ENCODE assay signal across 1 cellular context in the genomic region with DNA sequence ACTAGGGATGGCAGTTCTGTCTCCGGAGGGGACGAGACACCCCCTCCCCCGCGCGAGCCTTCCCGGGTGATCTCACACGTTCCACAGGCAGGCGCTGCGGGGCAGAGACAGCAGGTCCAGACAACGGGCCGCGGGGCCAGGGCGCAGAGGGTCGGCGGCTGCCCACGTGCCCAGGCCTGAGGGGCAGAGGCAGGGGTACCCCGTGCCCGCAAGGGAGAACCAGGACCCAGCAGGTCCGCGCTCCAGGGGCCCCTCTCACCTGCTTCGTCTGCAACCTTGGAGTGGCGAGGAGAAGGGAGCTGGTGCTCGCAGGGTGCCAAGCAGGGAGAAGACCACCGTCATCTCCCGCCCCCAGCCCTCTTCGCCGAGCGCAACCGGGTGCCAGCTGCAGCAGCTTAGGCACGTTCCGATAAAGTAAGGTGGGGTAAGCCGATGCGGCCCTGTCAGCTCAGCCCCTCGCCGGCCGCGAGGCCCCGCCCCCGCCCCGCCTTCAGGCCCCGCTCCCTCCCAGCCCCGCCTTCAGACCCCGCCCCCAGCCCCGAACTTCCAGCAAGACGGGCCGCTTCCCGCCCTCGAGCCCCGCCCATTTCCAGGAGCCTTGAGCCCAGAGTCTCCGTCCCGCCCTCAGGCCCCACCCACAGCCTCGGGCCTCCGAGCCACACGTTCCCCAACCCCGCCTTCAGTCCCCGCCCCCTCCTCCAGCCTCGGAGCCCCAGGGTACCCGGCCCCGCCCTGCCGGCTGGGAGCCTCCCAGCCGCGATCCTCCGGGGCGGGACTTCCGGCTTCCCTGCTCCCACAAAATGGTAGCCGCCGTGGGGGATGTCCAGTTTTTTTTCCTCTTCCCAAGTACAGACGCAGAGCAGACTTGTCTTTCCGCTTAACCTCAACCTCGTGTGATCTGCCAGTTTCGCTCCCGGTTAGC.
A peak's percentile ranks its signal among the peaks of the same experiment; 100 is the strongest.
TF ChIP-seq lines count a peak whose summit lies in the region.

A gene with protein sequence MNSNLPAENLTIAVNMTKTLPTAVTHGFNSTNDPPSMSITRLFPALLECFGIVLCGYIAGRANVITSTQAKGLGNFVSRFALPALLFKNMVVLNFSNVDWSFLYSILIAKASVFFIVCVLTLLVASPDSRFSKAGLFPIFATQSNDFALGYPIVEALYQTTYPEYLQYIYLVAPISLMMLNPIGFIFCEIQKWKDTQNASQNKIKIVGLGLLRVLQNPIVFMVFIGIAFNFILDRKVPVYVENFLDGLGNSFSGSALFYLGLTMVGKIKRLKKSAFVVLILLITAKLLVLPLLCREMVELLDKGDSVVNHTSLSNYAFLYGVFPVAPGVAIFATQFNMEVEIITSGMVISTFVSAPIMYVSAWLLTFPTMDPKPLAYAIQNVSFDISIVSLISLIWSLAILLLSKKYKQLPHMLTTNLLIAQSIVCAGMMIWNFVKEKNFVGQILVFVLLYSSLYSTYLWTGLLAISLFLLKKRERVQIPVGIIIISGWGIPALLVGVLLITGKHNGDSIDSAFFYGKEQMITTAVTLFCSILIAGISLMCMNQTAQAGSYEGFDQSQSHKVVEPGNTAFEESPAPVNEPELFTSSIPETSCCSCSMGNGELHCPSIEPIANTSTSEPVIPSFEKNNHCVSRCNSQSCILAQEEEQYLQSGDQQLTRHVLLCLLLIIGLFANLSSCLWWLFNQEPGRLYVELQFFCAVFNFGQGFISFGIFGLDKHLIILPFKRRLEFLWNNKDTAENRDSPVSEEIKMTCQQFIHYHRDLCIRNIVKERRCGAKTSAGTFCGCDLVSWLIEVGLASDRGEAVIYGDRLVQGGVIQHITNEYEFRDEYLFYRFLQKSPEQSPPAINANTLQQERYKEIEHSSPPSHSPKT (minus strand): TSS at position 416 of the 922 bp plus-strand sequence. CDS start 5,073 bp downstream, outside the sequence.

TF ChIP-seq in WTC11, 78 proteins besides CTCF, POLR2A, EP300 and RAD21 (continued from another document and continues in another):
- TF ChIP-seq, protein P1, sequence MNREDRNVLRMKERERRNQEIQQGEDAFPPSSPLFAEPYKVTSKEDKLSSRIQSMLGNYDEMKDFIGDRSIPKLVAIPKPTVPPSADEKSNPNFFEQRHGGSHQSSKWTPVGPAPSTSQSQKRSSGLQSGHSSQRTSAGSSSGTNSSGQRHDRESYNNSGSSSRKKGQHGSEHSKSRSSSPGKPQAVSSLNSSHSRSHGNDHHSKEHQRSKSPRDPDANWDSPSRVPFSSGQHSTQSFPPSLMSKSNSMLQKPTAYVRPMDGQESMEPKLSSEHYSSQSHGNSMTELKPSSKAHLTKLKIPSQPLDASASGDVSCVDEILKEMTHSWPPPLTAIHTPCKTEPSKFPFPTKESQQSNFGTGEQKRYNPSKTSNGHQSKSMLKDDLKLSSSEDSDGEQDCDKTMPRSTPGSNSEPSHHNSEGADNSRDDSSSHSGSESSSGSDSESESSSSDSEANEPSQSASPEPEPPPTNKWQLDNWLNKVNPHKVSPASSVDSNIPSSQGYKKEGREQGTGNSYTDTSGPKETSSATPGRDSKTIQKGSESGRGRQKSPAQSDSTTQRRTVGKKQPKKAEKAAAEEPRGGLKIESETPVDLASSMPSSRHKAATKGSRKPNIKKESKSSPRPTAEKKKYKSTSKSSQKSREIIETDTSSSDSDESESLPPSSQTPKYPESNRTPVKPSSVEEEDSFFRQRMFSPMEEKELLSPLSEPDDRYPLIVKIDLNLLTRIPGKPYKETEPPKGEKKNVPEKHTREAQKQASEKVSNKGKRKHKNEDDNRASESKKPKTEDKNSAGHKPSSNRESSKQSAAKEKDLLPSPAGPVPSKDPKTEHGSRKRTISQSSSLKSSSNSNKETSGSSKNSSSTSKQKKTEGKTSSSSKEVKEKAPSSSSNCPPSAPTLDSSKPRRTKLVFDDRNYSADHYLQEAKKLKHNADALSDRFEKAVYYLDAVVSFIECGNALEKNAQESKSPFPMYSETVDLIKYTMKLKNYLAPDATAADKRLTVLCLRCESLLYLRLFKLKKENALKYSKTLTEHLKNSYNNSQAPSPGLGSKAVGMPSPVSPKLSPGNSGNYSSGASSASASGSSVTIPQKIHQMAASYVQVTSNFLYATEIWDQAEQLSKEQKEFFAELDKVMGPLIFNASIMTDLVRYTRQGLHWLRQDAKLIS (CRISPR knock-in tag; IDR thresholded peaks at IDR 0.05; ENCODE audit: borderline replicate concordance) = no peak
- no peak for TF ChIP-seq FOXJ3 (CRISPR knock-in tag; IDR thresholded peaks at IDR 0.05; ENCODE audit: borderline replicate concordance)
- no peak for TF ChIP-seq CREB1 (CRISPR knock-in tag; IDR thresholded peaks at IDR 0.05)
- no peak for TF ChIP-seq EMX1 (CRISPR knock-in tag; IDR thresholded peaks at IDR 0.05)
- TF ChIP-seq, protein P2, sequence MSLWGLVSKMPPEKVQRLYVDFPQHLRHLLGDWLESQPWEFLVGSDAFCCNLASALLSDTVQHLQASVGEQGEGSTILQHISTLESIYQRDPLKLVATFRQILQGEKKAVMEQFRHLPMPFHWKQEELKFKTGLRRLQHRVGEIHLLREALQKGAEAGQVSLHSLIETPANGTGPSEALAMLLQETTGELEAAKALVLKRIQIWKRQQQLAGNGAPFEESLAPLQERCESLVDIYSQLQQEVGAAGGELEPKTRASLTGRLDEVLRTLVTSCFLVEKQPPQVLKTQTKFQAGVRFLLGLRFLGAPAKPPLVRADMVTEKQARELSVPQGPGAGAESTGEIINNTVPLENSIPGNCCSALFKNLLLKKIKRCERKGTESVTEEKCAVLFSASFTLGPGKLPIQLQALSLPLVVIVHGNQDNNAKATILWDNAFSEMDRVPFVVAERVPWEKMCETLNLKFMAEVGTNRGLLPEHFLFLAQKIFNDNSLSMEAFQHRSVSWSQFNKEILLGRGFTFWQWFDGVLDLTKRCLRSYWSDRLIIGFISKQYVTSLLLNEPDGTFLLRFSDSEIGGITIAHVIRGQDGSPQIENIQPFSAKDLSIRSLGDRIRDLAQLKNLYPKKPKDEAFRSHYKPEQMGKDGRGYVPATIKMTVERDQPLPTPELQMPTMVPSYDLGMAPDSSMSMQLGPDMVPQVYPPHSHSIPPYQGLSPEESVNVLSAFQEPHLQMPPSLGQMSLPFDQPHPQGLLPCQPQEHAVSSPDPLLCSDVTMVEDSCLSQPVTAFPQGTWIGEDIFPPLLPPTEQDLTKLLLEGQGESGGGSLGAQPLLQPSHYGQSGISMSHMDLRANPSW (CRISPR knock-in tag; conservative IDR thresholded peaks at IDR 0.05; ENCODE audit: low read depth) = no peak
- TF ChIP-seq, protein P3, sequence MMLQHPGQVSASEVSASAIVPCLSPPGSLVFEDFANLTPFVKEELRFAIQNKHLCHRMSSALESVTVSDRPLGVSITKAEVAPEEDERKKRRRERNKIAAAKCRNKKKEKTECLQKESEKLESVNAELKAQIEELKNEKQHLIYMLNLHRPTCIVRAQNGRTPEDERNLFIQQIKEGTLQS (CRISPR knock-in tag; conservative IDR thresholded peaks at IDR 0.05) = no peak
- no peak for TF ChIP-seq TEAD4 (CRISPR knock-in tag; IDR thresholded peaks at IDR 0.05)
- TF ChIP-seq, protein P4, sequence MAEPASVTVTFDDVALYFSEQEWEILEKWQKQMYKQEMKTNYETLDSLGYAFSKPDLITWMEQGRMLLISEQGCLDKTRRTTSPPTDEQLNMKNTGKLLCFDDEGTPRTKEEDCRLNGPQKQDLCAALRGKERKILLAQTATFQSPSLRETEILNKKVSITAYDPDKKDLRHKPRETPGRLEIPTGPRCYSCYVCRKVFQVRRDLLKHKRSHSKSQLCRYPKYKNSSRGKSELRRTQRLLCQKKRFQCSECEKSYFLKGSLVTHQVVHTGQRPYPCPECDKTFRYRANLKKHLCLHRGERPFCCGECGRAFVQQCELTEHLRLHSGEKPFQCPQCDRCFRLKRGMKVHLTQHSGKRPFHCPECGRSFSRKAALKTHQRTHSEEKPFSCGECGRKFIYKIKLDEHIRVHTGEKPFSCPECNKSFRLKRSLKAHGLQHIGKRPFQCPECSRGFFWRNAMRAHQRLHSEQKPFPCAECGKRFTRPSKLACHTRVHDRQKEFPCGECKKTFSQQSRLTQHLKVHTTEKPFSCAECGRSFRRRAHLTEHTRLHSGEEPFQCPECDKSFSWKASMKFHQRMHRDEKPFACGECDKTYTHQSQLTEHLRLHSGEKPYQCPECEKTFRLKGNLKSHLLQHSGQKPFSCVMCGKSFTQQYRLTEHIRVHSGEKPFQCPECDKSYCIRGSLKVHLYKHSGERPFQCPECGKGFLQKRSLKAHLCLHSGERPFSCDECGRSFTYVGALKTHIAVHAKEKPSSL (CRISPR knock-in tag; conservative IDR thresholded peaks at IDR 0.05) = no peak
- TF ChIP-seq, protein P5, sequence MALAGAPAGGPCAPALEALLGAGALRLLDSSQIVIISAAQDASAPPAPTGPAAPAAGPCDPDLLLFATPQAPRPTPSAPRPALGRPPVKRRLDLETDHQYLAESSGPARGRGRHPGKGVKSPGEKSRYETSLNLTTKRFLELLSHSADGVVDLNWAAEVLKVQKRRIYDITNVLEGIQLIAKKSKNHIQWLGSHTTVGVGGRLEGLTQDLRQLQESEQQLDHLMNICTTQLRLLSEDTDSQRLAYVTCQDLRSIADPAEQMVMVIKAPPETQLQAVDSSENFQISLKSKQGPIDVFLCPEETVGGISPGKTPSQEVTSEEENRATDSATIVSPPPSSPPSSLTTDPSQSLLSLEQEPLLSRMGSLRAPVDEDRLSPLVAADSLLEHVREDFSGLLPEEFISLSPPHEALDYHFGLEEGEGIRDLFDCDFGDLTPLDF (CRISPR knock-in tag; IDR thresholded peaks at IDR 0.05) = no peak
- TF ChIP-seq, protein P6, sequence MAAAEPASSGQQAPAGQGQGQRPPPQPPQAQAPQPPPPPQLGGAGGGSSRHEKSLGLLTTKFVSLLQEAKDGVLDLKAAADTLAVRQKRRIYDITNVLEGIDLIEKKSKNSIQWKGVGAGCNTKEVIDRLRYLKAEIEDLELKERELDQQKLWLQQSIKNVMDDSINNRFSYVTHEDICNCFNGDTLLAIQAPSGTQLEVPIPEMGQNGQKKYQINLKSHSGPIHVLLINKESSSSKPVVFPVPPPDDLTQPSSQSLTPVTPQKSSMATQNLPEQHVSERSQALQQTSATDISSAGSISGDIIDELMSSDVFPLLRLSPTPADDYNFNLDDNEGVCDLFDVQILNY (CRISPR knock-in tag; IDR thresholded peaks at IDR 0.05) = no peak
- TF ChIP-seq RORB (CRISPR knock-in tag; IDR thresholded peaks at IDR 0.05) = no peak
- TF ChIP-seq, protein P7, sequence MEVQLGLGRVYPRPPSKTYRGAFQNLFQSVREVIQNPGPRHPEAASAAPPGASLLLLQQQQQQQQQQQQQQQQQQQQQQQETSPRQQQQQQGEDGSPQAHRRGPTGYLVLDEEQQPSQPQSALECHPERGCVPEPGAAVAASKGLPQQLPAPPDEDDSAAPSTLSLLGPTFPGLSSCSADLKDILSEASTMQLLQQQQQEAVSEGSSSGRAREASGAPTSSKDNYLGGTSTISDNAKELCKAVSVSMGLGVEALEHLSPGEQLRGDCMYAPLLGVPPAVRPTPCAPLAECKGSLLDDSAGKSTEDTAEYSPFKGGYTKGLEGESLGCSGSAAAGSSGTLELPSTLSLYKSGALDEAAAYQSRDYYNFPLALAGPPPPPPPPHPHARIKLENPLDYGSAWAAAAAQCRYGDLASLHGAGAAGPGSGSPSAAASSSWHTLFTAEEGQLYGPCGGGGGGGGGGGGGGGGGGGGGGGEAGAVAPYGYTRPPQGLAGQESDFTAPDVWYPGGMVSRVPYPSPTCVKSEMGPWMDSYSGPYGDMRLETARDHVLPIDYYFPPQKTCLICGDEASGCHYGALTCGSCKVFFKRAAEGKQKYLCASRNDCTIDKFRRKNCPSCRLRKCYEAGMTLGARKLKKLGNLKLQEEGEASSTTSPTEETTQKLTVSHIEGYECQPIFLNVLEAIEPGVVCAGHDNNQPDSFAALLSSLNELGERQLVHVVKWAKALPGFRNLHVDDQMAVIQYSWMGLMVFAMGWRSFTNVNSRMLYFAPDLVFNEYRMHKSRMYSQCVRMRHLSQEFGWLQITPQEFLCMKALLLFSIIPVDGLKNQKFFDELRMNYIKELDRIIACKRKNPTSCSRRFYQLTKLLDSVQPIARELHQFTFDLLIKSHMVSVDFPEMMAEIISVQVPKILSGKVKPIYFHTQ (CRISPR knock-in tag; IDR thresholded peaks at IDR 0.05) = no peak
- no peak for TF ChIP-seq NFE2L1 (CRISPR knock-in tag; IDR thresholded peaks at IDR 0.05)
- no peak for TF ChIP-seq MYBL2 (CRISPR knock-in tag; IDR thresholded peaks at IDR 0.05)
- no peak for TF ChIP-seq CREM (CRISPR knock-in tag; IDR thresholded peaks at IDR 0.05)
- peak; percentile 65 for TF ChIP-seq FOXP1 (CRISPR knock-in tag; IDR thresholded peaks at IDR 0.05; ENCODE audit: borderline replicate concordance)
- no peak for TF ChIP-seq ZNF423 (CRISPR knock-in tag; IDR thresholded peaks at IDR 0.05)
- TF ChIP-seq, protein P8, sequence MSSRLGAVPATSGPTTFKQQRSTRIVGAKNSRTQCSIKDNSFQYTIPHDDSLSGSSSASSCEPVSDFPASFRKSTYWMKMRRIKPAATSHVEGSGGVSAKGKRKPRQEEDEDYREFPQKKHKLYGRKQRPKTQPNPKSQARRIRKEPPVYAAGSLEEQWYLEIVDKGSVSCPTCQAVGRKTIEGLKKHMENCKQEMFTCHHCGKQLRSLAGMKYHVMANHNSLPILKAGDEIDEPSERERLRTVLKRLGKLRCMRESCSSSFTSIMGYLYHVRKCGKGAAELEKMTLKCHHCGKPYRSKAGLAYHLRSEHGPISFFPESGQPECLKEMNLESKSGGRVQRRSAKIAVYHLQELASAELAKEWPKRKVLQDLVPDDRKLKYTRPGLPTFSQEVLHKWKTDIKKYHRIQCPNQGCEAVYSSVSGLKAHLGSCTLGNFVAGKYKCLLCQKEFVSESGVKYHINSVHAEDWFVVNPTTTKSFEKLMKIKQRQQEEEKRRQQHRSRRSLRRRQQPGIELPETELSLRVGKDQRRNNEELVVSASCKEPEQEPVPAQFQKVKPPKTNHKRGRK (CRISPR knock-in tag; IDR thresholded peaks at IDR 0.05; ENCODE audit: borderline replicate concordance) = no peak
- no peak for TF ChIP-seq NR3C1 (CRISPR knock-in tag; conservative IDR thresholded peaks at IDR 0.05; ENCODE audit: low read depth)
- TF ChIP-seq, protein P9, sequence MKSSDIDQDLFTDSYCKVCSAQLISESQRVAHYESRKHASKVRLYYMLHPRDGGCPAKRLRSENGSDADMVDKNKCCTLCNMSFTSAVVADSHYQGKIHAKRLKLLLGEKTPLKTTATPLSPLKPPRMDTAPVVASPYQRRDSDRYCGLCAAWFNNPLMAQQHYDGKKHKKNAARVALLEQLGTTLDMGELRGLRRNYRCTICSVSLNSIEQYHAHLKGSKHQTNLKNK (CRISPR knock-in tag; IDR thresholded peaks at IDR 0.05) = no peak
- TF ChIP-seq ZNF263 (CRISPR knock-in tag; IDR thresholded peaks at IDR 0.05; ENCODE audit: low read depth) = no peak
- TF ChIP-seq, protein P10, sequence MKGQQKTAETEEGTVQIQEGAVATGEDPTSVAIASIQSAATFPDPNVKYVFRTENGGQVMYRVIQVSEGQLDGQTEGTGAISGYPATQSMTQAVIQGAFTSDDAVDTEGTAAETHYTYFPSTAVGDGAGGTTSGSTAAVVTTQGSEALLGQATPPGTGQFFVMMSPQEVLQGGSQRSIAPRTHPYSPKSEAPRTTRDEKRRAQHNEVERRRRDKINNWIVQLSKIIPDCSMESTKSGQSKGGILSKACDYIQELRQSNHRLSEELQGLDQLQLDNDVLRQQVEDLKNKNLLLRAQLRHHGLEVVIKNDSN (CRISPR knock-in tag; IDR thresholded peaks at IDR 0.05) = no peak; the same call in 1 of the 2 replicates
- TF ChIP-seq ELF4 (CRISPR knock-in tag; IDR thresholded peaks at IDR 0.05; ENCODE audit: low read depth) = no peak
- TF ChIP-seq, protein P11, sequence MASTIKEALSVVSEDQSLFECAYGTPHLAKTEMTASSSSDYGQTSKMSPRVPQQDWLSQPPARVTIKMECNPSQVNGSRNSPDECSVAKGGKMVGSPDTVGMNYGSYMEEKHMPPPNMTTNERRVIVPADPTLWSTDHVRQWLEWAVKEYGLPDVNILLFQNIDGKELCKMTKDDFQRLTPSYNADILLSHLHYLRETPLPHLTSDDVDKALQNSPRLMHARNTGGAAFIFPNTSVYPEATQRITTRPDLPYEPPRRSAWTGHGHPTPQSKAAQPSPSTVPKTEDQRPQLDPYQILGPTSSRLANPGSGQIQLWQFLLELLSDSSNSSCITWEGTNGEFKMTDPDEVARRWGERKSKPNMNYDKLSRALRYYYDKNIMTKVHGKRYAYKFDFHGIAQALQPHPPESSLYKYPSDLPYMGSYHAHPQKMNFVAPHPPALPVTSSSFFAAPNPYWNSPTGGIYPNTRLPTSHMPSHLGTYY (CRISPR knock-in tag; IDR thresholded peaks at IDR 0.05) = no peak
- no peak for TF ChIP-seq NR2C2 (CRISPR knock-in tag; IDR thresholded peaks at IDR 0.05)
- 0 out of 2 replicates have a peak, but pooled peaks have one; percentile 35 for TF ChIP-seq TCF7 (CRISPR knock-in tag; IDR thresholded peaks at IDR 0.05; ENCODE audit: low read depth)
- no peak for TF ChIP-seq ETV6 (CRISPR knock-in tag; IDR thresholded peaks at IDR 0.05)
